Comparison of ENCODE assay signal across 9 cellular contexts in the genomic region with DNA sequence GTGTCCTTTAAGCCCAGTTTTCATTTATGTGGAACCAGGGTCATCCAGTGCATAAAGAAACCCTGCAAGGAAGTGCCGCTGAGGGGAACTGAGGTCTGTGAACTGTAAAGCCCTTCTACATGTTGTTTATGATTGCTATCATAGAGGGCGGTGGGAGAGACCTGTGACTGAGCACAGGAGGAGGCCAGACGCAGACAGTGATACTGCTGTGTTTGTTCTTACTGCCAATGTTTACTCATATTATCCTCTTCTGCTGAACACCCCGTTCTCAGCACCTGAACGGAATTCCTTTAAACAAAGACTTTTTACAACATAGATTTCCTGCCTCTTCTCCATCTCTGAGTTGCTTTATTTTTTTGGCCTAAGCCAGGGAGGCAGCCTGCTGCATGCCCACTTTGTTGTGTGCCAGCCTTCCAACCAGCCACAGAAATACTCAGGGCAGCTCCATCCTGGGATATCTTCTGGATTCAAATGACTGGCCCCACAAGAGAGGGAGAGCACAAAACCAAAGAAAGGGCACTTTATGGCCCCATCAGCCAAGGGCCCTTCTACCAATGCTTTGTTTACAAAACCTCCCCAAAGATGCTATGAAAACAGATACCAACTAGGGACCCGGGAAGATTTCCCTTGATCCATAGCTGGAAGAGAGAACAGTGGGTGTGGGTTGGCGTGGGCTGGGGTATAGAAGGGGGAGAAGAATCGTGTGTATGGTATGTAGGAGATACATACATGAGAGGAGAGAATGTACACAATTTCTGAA. TPM values are rescaled to one million over a fixed set of nuclear protein-coding genes. Genes with fewer than 3 reads are reported as not detected.
DNase-seq lines count a peak whose midpoint lies in the region; ATAC-seq and TF ChIP-seq lines count a peak whose summit lies in the region.
"Had no signal": no experiment of that assay in that cellular context is flagged by ENCODE, and none has a peak within 500 bp of the region (broad histone marks: within the 10 kb centered on the region; RNA-seq: fewer than 3 reads in every experiment).

No MANE protein-coding gene starts in this region.

- H3K27me3 Mint-ChIP-seq in activated CD4-positive, alpha-beta T cell treated with anti-CD3 and anti-CD28 coated beads, Interleukin-2, amount 10 ng/mL, durations not matched to agents 24 days and 14 days = peaks cover 57% of the 10 kb centered on the region
- H3K27me3 Mint-ChIP-seq in type B pancreatic cell = peaks cover 60% of the 10 kb centered on the region

- DNase-seq in activated CD4-positive, alpha-beta T cell treated with anti-CD3 and anti-CD28 coated beads, Interleukin-2, amount 10 ng/mL, durations not matched to agents 24 days and 14 days = no peak
- DNase-seq in activated CD4-positive, alpha-beta T cell treated with anti-CD3 and anti-CD28 coated beads for 4 hours = no peak
- no peak for DNase-seq in PC-3
- peak; percentile 2 to 29 for DNase-seq in lung microvascular endothelial cell (ENCODE audit: low read depth in 2 of 2)
- DNase-seq in type B pancreatic cell (ENCODE audit: extremely low spot score, unreplicated experiment) = no peak
- no peak for DNase-seq in coronary artery (ENCODE audit: low spot score)
- no peak for DNase-seq in NCI-H226
- no peak for DNase-seq in DMS114 treated with DMSO at 0.1 percent for 48 hours (lab: John Stamatoyannopoulos, UW; ENCODE audit: unreplicated experiment)
- DNase-seq: NK-92 treated with Interleukin-12 subunit alpha and Interleukin-12 subunit beta, amount 100 ng/mL, for 24 hours had no signal

- POLR2A ChIA-PET in PC-3 (lab: Charles Lee; ENCODE audit: unreplicated experiment) = no interaction called here

- H3K27ac Mint-ChIP-seq in activated CD4-positive, alpha-beta T cell treated with anti-CD3 and anti-CD28 coated beads, Interleukin-2, amount 10 ng/mL, durations not matched to agents 24 days and 14 days = no peak overlapping the region
- no peak overlapping the region for H3K27ac Mint-ChIP-seq in type B pancreatic cell

- no peaks in the 10 kb centered on the region for H3K36me3 ChIP-seq in PC-3 (ENCODE audit: low read depth, low read length)

- no peaks in the 10 kb centered on the region for H3K36me3 Mint-ChIP-seq in activated CD4-positive, alpha-beta T cell treated with anti-CD3 and anti-CD28 coated beads, Interleukin-2, amount 10 ng/mL, durations not matched to agents 24 days and 14 days (ENCODE audit: low read depth)
- H3K36me3 Mint-ChIP-seq in type B pancreatic cell = no peaks in the 10 kb centered on the region

- H3K27ac ChIP-seq in PC-3 (ENCODE audit: low read length) = no peak overlapping the region
- H3K27ac ChIP-seq in coronary artery = peak overlapping the region in 1 of 2 donors; percentile 12

- no peaks in the 10 kb centered on the region for H4K20me1 ChIP-seq in PC-3 (ENCODE audit: low read length)

- H3K4me3 Mint-ChIP-seq in activated CD4-positive, alpha-beta T cell treated with anti-CD3 and anti-CD28 coated beads, Interleukin-2, amount 10 ng/mL, durations not matched to agents 24 days and 14 days = peak overlapping the region; percentile 21
- H3K4me3 Mint-ChIP-seq in type B pancreatic cell = peak overlapping the region; percentile 35

- no peak overlapping the region for H3K9ac ChIP-seq in PC-3 (ENCODE audit: low read length)

- H3K4me1 Mint-ChIP-seq in activated CD4-positive, alpha-beta T cell treated with anti-CD3 and anti-CD28 coated beads, Interleukin-2, amount 10 ng/mL, durations not matched to agents 24 days and 14 days = peaks cover 6% of the 10 kb centered on the region
- peaks cover 15% of the 10 kb centered on the region for H3K4me1 Mint-ChIP-seq in type B pancreatic cell (ENCODE audit: unreplicated experiment)

- H3K9me3 ChIP-seq in PC-3 (ENCODE audit: low read length) = no peaks in the 10 kb centered on the region

- CTCF ChIA-PET in PC-3 (lab: Charles Lee) = no interaction called here

- H3K79me2 ChIP-seq in PC-3 (ENCODE audit: low read length) = peaks cover 37% of the 10 kb centered on the region

- no peak for ATAC-seq in PC-3

- H3K9me3 Mint-ChIP-seq in activated CD4-positive, alpha-beta T cell treated with anti-CD3 and anti-CD28 coated beads, Interleukin-2, amount 10 ng/mL, durations not matched to agents 24 days and 14 days = no peaks in the 10 kb centered on the region
- H3K9me3 Mint-ChIP-seq in type B pancreatic cell = no peaks in the 10 kb centered on the region

- peaks cover 23% of the 10 kb centered on the region for H3K4me1 ChIP-seq in PC-3 (ENCODE audit: insufficient read depth, low read length)

- H3K27me3 ChIP-seq in PC-3 (ENCODE audit: low read length) = no peaks in the 10 kb centered on the region

- H3F3A ChIP-seq in PC-3 (ENCODE audit: low read length, unreplicated experiment) = no peaks in the 10 kb centered on the region

- peak overlapping the region; percentile 26; the same call in 1 of the 2 replicates for H3K4me2 ChIP-seq in PC-3 (ENCODE audit: low read length)

- BruUV-seq in PC-3 (replicated peaks; lab: Mats Ljungman, UMichigan) = no TSS peak

- H3K9me2 ChIP-seq in PC-3 (replicated peaks; ENCODE audit: low read length) = no peaks in the 10 kb centered on the region

- TF ChIP-seq CTCF in PC-3 (conservative IDR thresholded peaks at IDR 0.05; ENCODE audit: low read depth, low read length) (no peak), type B pancreatic cell (conservative IDR thresholded peaks at IDR 0.05) (no peak), coronary artery (IDR thresholded peaks at IDR 0.05) (no peak)

- intact Hi-C loops in activated CD4-positive, alpha-beta T cell treated with anti-CD3 and anti-CD28 coated beads, Interleukin-2, amount 10 ng/mL, durations not matched to agents 24 days and 14 days (cut with micrococcal nuclease) = loop anchor here (10.0 kb wide), 1 partner anchor 222 kb away; the partner anchor contains the start of gene USP47
- intact Hi-C loops in PC-3 (cut with micrococcal nuclease) = loop anchor here (2.0 to 10.0 kb wide), 2 partner anchors 164 to 588 kb away; no protein-coding TSS in a partner anchor

- H3K4me3 ChIP-seq in PC-3 (ENCODE audit: low read length) (no peak overlapping the region), coronary artery (no peak overlapping the region)

- H2AFZ ChIP-seq in PC-3 (ENCODE audit: low read length) = no peak overlapping the region

RNA-seq across cellular contexts. Expression of gene GALNT18, which starts 1.1 kb away (rescaled TPM):
- total RNA-seq in activated CD4-positive, alpha-beta T cell treated with anti-CD3 and anti-CD28 coated beads, Interleukin-2, amount 10 ng/mL, durations not matched to agents 24 days and 14 days = 8.6 and 9.3 TPM in 2 replicates
- total RNA-seq in PC-3 (2014; rRNA removed) = 34.5 and 41.1 TPM in 2 replicates
- 64.5 and 240 TPM in 2 replicates for total RNA-seq in lung microvascular endothelial cell
- 9.8 and 11.7 TPM in 2 replicates for total RNA-seq in type B pancreatic cell (ENCODE audit: low replicate concordance)

Comparison
In these comparisons a context has a peak if more than half of its experiments do, and no peak if none do; other contexts are left out.
1. DNase-seq: peak in lung microvascular endothelial cell (2 of 2); none in activated CD4-positive, alpha-beta T cell treated with anti-CD3 and anti-CD28 coated beads, Interleukin-2, amount 10 ng/mL, durations not matched to agents 24 days and 14 days (single experiment), activated CD4-positive, alpha-beta T cell treated with anti-CD3 and anti-CD28 coated beads for 4 hours (0 of 2), PC-3 (single experiment), type B pancreatic cell (single experiment), coronary artery (single experiment), NCI-H226 (single experiment) and DMS114 treated with DMSO at 0.1 percent for 48 hours (single experiment).